Comparison of ENCODE assay signal across 29 cellular contexts in genomic region chr1:154338875-154339274, GRCh38. TPM values are rescaled to one million over a fixed set of nuclear protein-coding genes. Genes with fewer than 3 reads are reported as not detected.
"Had no signal": no experiment of that assay in that cellular context is flagged by ENCODE, and none has a peak within 500 bp of the region (broad histone marks: within the 10 kb centered on the region; RNA-seq: fewer than 3 reads in every experiment).

No MANE protein-coding gene starts in this region.

- H3K4me3 Mint-ChIP-seq: activated naive CD4-positive, alpha-beta T cell treated with anti-CD3 and anti-CD28 coated beads, Interleukin-2, amount 10 ng/mL, durations not matched to agents 7 days and 5 days; memory B cell; nephron; stimulated activated naive CD8-positive, alpha-beta T cell treated with anti-CD3 and anti-CD28 coated beads, Interleukin-15, Interleukin-2, amounts not matched to agents 100 ng/mL and 50 ng/mL, for 24 hours; type B pancreatic cell had no signal

- H3K9me3 Mint-ChIP-seq: activated naive CD4-positive, alpha-beta T cell treated with anti-CD3 and anti-CD28 coated beads, Interleukin-2, amount 10 ng/mL, durations not matched to agents 7 days and 5 days; activated T-helper 2 cell treated with anti-CD3 and anti-CD28 coated beads, Interferon-gamma antibody, Interleukin-2, Interleukin-4, amounts not matched to agents 10 μg/mL and 5 μg/mL and 100 μg/mL, durations not matched to agents 14 hours and 24 hours and 36 hours; memory B cell; nephron; stimulated activated naive CD8-positive, alpha-beta T cell treated with anti-CD3 and anti-CD28 coated beads, Interleukin-15, Interleukin-2, amounts not matched to agents 100 ng/mL and 50 ng/mL, for 24 hours; type B pancreatic cell had no signal

- H3K27me3 ChIP-seq: body of pancreas had no signal

- H3K9me3 ChIP-seq: body of pancreas, mucosa of descending colon, prostate gland had no signal

- H3K27ac Mint-ChIP-seq: activated T-helper 2 cell treated with anti-CD3 and anti-CD28 coated beads, Interferon-gamma antibody, Interleukin-2, Interleukin-4, amounts not matched to agents 10 μg/mL and 5 μg/mL and 100 μg/mL, durations not matched to agents 14 hours and 24 hours and 36 hours; memory B cell; nephron; stimulated activated naive CD8-positive, alpha-beta T cell treated with anti-CD3 and anti-CD28 coated beads, Interleukin-15, Interleukin-2, amounts not matched to agents 100 ng/mL and 50 ng/mL, for 24 hours had no signal

- DNase-seq: activated CD4-positive, alpha-beta T cell treated with anti-CD3 and anti-CD28 coated beads, Interleukin-2, amount 50 U/mL, for 48 hours; activated CD8-positive, alpha-beta memory T cell treated with anti-CD3 and anti-CD28 coated beads, Interleukin-2, amount 50 U/mL, for 4 hours; activated naive CD4-positive, alpha-beta T cell treated with anti-CD3 and anti-CD28 coated beads, Interleukin-2, amount 10 ng/mL, durations not matched to agents 7 days and 5 days; amygdala; body of pancreas; central memory CD4-positive, alpha-beta T cell; cortex of kidney; effector CD4-positive, alpha-beta T cell; foreskin melanocyte; head of caudate nucleus; kidney glomerular epithelial cell; left ventricle myocardium superior; mucosa of descending colon; occipital lobe; right cardiac atrium; stimulated activated CD4-positive, alpha-beta T cell treated with anti-CD3 and anti-CD28 coated beads, Interleukin-4, amount 100 ng/mL, for 4 hours; stimulated activated CD8-positive, alpha-beta memory T cell treated with anti-CD3 and anti-CD28 coated beads, Interleukin-4, amount 100 ng/mL, for 48 hours had no signal

- H3K27ac ChIP-seq: body of pancreas, epithelial cell of prostate had no signal

- ATAC-seq: body of pancreas, left ventricle myocardium superior, mucosa of descending colon, right cardiac atrium, SK-N-SH treated with all-trans-retinoic acid at 6 μM for 48 hours had no signal

- H3K27me3 Mint-ChIP-seq: activated naive CD4-positive, alpha-beta T cell treated with anti-CD3 and anti-CD28 coated beads, Interleukin-2, amount 10 ng/mL, durations not matched to agents 7 days and 5 days; memory B cell; stimulated activated naive CD8-positive, alpha-beta T cell treated with anti-CD3 and anti-CD28 coated beads, Interleukin-15, Interleukin-2, amounts not matched to agents 100 ng/mL and 50 ng/mL, for 24 hours; type B pancreatic cell had no signal

- H3K4me3 ChIP-seq: body of pancreas, mucosa of descending colon, prostate gland, skin epidermis had no signal

RNA-seq across cellular contexts. Expression of gene AQP10, which starts 18.0 kb away (rescaled TPM):
- total RNA-seq: activated T-helper 2 cell treated with anti-CD3 and anti-CD28 coated beads, Interferon-gamma antibody, Interleukin-2, Interleukin-4, amounts not matched to agents 10 μg/mL and 5 μg/mL and 100 μg/mL, durations not matched to agents 14 hours and 24 hours and 36 hours; fibroblast of lung; mucosa of descending colon; occipital lobe; T-helper 2 cell treated with Interferon-gamma antibody and Interleukin-4, amounts not matched to agents 100 ng/mL and 5 ng/mL, for 36 hours; temporal lobe had no signal
- polyA plus RNA-seq: fibroblast of lung had no signal
